Comparison of ENCODE assay signal across 29 cellular contexts in the genomic region with DNA sequence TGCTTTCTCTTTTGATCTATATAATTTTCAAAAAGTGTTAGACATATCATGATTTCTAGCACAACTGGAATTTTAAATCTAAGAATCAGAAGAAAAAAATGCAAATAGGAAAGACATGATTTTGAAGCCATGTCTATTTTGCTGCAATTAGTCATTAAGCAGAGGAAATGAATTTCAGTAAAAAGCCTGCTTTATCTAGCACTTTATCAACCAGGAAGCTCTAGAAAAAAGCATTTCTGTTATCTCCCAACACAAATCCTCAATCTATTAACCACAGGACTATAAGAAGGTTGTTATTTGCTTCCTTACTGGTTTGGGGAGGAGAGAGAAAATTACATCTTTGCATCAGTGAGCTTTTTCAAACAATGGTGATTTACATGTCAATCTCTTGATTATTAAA.
DNase-seq lines count a peak whose midpoint lies in the region; ATAC-seq, FAIRE-seq and TF ChIP-seq lines count a peak whose summit lies in the region.
"Had no signal": no experiment of that assay in that cellular context is flagged by ENCODE, and none has a peak within 500 bp of the region (broad histone marks: within the 10 kb centered on the region; RNA-seq: fewer than 3 reads in every experiment).

No MANE protein-coding gene starts in this region.

- H3K4me3 ChIP-seq in HUES6 (ENCODE audit: low read depth, low read length) = no peak overlapping the region
- H3K4me3 ChIP-seq in iPS-20b (ENCODE audit: low read length) = no peak overlapping the region
- no peak overlapping the region for H3K4me3 ChIP-seq in gastrocnemius medialis
- H3K4me3 ChIP-seq: adrenal gland, BLaER1, dorsolateral prefrontal cortex, gastroesophageal sphincter, HAP-1, Peyer's patch, stomach, vagina had no signal

- H3K9ac ChIP-seq in HUES6 (ENCODE audit: low read length) (no peak overlapping the region), iPS-20b (ENCODE audit: low read depth, low read length) (peak overlapping the region; percentile 1; the same call in 1 of the 2 replicates)
- H3K9ac ChIP-seq: BLaER1 had no signal

- peaks cover 2% of the 10 kb centered on the region for H3K27me3 Mint-ChIP-seq in activated naive CD8-positive, alpha-beta T cell treated with anti-CD3 and anti-CD28 coated beads, Interleukin-2, amount 50 U/mL, for 24 hours
- H3K27me3 Mint-ChIP-seq: brain had no signal

- H3K9me3 ChIP-seq in HUES6 (ENCODE audit: control insufficient read depth, insufficient read depth, low read depth, low read length) = no peaks in the 10 kb centered on the region
- H3K9me3 ChIP-seq in iPS-20b (ENCODE audit: insufficient read depth, low read depth, low read length) = no peaks in the 10 kb centered on the region
- H3K9me3 ChIP-seq in gastrocnemius medialis = no peaks in the 10 kb centered on the region
- H3K9me3 ChIP-seq: adrenal gland, BLaER1, gastroesophageal sphincter, Peyer's patch, stomach, vagina had no signal

- in situ Hi-C loops in gastrocnemius medialis (cut with MboI; ENCODE audit: low sequenced_read_pairs in 4 of 4) = no loop called here

- peaks cover 22% of the 10 kb centered on the region for H3K27me3 ChIP-seq in HUES6 (ENCODE audit: control insufficient read depth, insufficient read depth, low read length)
- peaks cover 9% of the 10 kb centered on the region; the same call in 1 of the 2 replicates for H3K27me3 ChIP-seq in iPS-20b (ENCODE audit: insufficient read depth, low read length)
- no peaks in the 10 kb centered on the region for H3K27me3 ChIP-seq in gastrocnemius medialis
- H3K27me3 ChIP-seq: adrenal gland, BLaER1, gastroesophageal sphincter, Peyer's patch, stomach, vagina had no signal

- ATAC-seq in gastrocnemius medialis = no peak
- ATAC-seq in activated naive CD8-positive, alpha-beta T cell treated with anti-CD3 and anti-CD28 coated beads, Interleukin-2, amount 50 U/mL, for 24 hours = no peak
- ATAC-seq: gastroesophageal sphincter, left lobe of liver, T-cell had no signal

- no peak for TF ChIP-seq POLR2A in gastrocnemius medialis (IDR thresholded peaks at IDR 0.05)

- H3K4me1 ChIP-seq in HUES6 (ENCODE audit: control insufficient read depth, insufficient read depth, low read length) (peaks cover 62% of the 10 kb centered on the region), iPS-20b (ENCODE audit: insufficient read depth, low read length) (peaks cover 34% of the 10 kb centered on the region), gastrocnemius medialis (no peaks in the 10 kb centered on the region)
- H3K4me1 ChIP-seq: adrenal gland, BLaER1, gastroesophageal sphincter, Peyer's patch, stomach, vagina had no signal

- TF ChIP-seq CTCF in gastrocnemius medialis (IDR thresholded peaks at IDR 0.05 in 4 of 5, conservative IDR thresholded peaks at IDR 0.05 in 1 of 5) = no peak

- no peaks in the 10 kb centered on the region for H3K36me3 ChIP-seq in HUES6 (ENCODE audit: control insufficient read depth, insufficient read depth, low read length)
- H3K36me3 ChIP-seq in iPS-20b (ENCODE audit: insufficient read depth, low read depth, low read length) = no peaks in the 10 kb centered on the region
- H3K36me3 ChIP-seq in gastrocnemius medialis = no peaks in the 10 kb centered on the region
- H3K36me3 ChIP-seq: adrenal gland, BLaER1, gastroesophageal sphincter, HAP-1, Peyer's patch, stomach, vagina had no signal

- H3K27ac ChIP-seq in HUES6 (ENCODE audit: low read depth, low read length) (peak overlapping the region; percentile 59; the same call in 1 of the 2 replicates), iPS-20b (ENCODE audit: low read length) (no peak overlapping the region), gastrocnemius medialis (no peak overlapping the region)
- H3K27ac ChIP-seq: adrenal gland, BLaER1, dorsolateral prefrontal cortex, gastroesophageal sphincter, Peyer's patch, stomach, vagina had no signal

- H3K4me3 Mint-ChIP-seq in activated naive CD8-positive, alpha-beta T cell treated with anti-CD3 and anti-CD28 coated beads, Interleukin-2, amount 50 U/mL, for 24 hours = no peak overlapping the region
- H3K4me3 Mint-ChIP-seq: brain, nephron progenitor cell, T-cell had no signal

- intact Hi-C loops in gastrocnemius medialis (cut with DNase I; ENCODE audit: low total_unique reads) = no loop called here

- no peaks in the 10 kb centered on the region for H3K9me3 Mint-ChIP-seq in activated naive CD8-positive, alpha-beta T cell treated with anti-CD3 and anti-CD28 coated beads, Interleukin-2, amount 50 U/mL, for 24 hours
- H3K9me3 Mint-ChIP-seq: brain, nephron progenitor cell, T-cell had no signal

- no peak overlapping the region for H3K27ac Mint-ChIP-seq in activated naive CD8-positive, alpha-beta T cell treated with anti-CD3 and anti-CD28 coated beads, Interleukin-2, amount 50 U/mL, for 24 hours
- H3K27ac Mint-ChIP-seq: brain, nephron progenitor cell, T-cell had no signal

- no peaks in the 10 kb centered on the region for H3K36me3 Mint-ChIP-seq in activated naive CD8-positive, alpha-beta T cell treated with anti-CD3 and anti-CD28 coated beads, Interleukin-2, amount 50 U/mL, for 24 hours (ENCODE audit: low read depth)
- H3K36me3 Mint-ChIP-seq: brain, T-cell had no signal

- no peaks in the 10 kb centered on the region for H3K4me1 Mint-ChIP-seq in activated naive CD8-positive, alpha-beta T cell treated with anti-CD3 and anti-CD28 coated beads, Interleukin-2, amount 50 U/mL, for 24 hours

- DNase-seq in gastrocnemius medialis (no peak), DMS114 treated with DMSO at 0.1 percent for 48 hours (lab: John Stamatoyannopoulos, UW; ENCODE audit: unreplicated experiment) (no peak), SW480 (ENCODE audit: low spot score) (no peak)
- DNase-seq in activated naive CD8-positive, alpha-beta T cell treated with anti-CD3 and anti-CD28 coated beads, Interleukin-2, amount 50 U/mL, for 24 hours = no peak
- DNase-seq: activated CD4-positive, alpha-beta T cell treated with anti-CD3 and anti-CD28 coated beads, Interleukin-2, amount 50 U/mL, for 48 hours; activated naive CD4-positive, alpha-beta T cell; activated T-cell treated with anti-CD3 and anti-CD28 coated beads, Interleukin-2, amount 50 U/mL, for 48 hours; adrenal gland; cerebellar nuclear complex; dorsolateral prefrontal cortex; NCI-H1048; NCI-H1694; NCI-H446; NCI-H774; nephron progenitor cell; Peyer's patch; SHP77; stimulated activated CD8-positive, alpha-beta memory T cell treated with anti-CD3 and anti-CD28 coated beads, Interleukin-4, amount 100 ng/mL, for 48 hours; stomach; T-cell had no signal

- FAIRE-seq in TTC549 (lab: Jason Lieb, UNC) = peak; percentile 89
